ENCODE assay signal across 1 cellular context in the genomic region with DNA sequence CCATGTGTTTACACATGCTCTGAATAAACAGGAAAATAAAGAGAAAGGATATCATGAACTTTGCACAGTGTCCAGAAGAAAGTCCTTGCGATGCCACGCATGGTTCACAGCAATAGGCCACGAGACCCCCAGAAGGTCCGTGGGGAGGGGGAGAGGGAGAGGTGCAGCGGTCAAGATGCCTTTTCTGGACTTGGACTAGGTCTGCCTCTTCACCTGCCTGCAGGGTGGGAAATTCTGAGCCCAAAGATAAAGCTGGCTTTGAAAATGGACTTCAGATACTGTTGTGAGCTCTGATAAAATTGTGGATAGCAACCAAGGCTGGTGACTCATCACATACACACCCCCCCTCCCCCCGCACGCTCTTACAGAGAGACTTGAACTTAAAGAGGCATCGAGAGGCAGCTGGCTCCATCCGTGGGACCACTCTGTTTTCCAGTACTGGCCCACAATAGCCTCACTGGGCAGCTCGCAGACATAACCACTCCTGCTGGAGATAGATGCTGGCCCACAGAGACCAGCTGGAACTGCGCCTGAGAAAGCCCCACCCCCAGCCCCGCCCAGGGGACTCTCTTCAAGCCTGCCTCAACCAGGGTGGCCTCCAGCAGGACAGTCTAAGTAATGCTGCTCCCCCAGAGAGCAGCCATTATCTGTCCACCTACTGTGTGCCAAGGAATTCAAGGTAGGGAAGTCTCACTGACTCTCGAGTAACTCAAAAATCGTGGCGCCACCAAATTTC.
TF ChIP-seq lines count a peak whose summit lies in the region.

No MANE protein-coding gene starts in this region.

TF ChIP-seq in liver, 16 proteins besides CTCF, POLR2A, EP300 and RAD21 (continued from another document):
- TF ChIP-seq, protein P1, sequence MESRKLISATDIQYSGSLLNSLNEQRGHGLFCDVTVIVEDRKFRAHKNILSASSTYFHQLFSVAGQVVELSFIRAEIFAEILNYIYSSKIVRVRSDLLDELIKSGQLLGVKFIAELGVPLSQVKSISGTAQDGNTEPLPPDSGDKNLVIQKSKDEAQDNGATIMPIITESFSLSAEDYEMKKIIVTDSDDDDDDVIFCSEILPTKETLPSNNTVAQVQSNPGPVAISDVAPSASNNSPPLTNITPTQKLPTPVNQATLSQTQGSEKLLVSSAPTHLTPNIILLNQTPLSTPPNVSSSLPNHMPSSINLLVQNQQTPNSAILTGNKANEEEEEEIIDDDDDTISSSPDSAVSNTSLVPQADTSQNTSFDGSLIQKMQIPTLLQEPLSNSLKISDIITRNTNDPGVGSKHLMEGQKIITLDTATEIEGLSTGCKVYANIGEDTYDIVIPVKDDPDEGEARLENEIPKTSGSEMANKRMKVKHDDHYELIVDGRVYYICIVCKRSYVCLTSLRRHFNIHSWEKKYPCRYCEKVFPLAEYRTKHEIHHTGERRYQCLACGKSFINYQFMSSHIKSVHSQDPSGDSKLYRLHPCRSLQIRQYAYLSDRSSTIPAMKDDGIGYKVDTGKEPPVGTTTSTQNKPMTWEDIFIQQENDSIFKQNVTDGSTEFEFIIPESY (IDR thresholded peaks at IDR 0.05) = no peak
